In the genomic region with DNA sequence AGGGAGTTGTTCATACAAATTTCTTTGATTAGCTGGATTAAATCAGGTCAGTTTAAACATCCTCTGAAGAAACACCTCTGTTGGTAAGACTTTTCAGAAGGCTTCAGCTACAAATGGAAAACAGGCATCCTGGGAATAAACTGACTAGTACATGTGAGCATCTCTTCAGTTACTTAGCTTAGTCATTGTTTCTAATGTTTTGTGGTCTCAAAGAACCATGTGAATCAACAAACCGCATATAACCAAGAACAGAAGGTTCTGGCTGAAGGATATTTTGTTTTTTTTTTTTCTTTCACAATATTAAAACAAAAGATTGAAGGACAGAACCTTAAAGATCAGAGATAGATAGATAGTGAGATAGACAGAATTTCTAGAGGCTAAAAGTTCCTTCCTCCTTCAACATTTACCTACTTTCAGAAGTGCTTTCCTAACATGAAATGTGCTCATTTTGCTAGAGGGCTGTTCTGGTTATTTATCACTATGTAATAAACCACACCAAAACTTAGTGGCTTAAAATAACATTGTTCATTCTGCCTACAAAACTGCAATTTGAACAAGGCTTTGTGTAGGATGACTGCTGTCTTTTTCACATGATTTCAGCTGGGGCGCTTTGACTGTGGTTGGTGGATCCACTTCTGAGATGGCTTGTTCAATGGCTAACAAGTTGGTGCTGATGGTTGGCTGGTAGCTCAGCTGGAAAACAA, we compare ENCODE assay signal across 10 cellular contexts.
DNase-seq lines count a peak whose midpoint lies in the region; FAIRE-seq and TF ChIP-seq lines count a peak whose summit lies in the region.
"Had no signal": no experiment of that assay in that cellular context is flagged by ENCODE, and none has a peak within 500 bp of the region (broad histone marks: within the 10 kb centered on the region; RNA-seq: fewer than 3 reads in every experiment).

No MANE protein-coding gene starts in this region.

- no peaks in the 10 kb centered on the region for H3K9me3 ChIP-seq in thyroid gland
- no peaks in the 10 kb centered on the region for H3K9me3 ChIP-seq in left ventricle myocardium inferior (replicated peaks)

- TF ChIP-seq CTCF in HFF-Myc (IDR thresholded peaks at IDR 0.05; ENCODE audit: low read depth, low read length, missing control alignments) (no peak), thyroid gland (IDR thresholded peaks at IDR 0.05) (no peak), left ventricle myocardium inferior (IDR thresholded peaks at IDR 0.05; ENCODE audit: borderline replicate concordance) (no peak)

- peak; percentile 67 for FAIRE-seq in GM18507 (lab: Jason Lieb, UNC)

- H3K4me3 ChIP-seq in HFF-Myc (replicated peaks; ENCODE audit: low read depth, low read length), result no peak overlapping the region
- no peak overlapping the region for H3K4me3 ChIP-seq in thyroid gland (replicated peaks in 1 of 3)
- no peak overlapping the region for H3K4me3 ChIP-seq in left ventricle myocardium inferior

- DNase-seq in GM18507 (ENCODE audit: extremely low spot score, insufficient read length, low read depth), result no peak
- peak; percentile 47 for DNase-seq in HFF-Myc (ENCODE audit: extremely low read depth, low read depth)
- DNase-seq in HT1080 (ENCODE audit: low read depth), result peak; percentile 72
- peak; percentile 64 for DNase-seq in glomerular visceral epithelial cell (ENCODE audit: extremely low spot score)
- no peak for DNase-seq in thyroid gland
- no peak for DNase-seq in KBM-7
- no peak for DNase-seq in left ventricle myocardium inferior
- no peak for DNase-seq in NCI-H345 (lab: John Stamatoyannopoulos, UW)
- DNase-seq: activated naive CD4-positive, alpha-beta T cell treated with Interleukin-2 at 50 U/mL for 16 hours; natural killer cell had no signal

- H3K27me3 ChIP-seq in thyroid gland (no peaks in the 10 kb centered on the region), left ventricle myocardium inferior (ENCODE audit: low read depth) (no peaks in the 10 kb centered on the region)

- intact Hi-C loops in thyroid gland (cut with DNase I) (no loop called here), left ventricle myocardium inferior (cut with micrococcal nuclease) (no loop called here)

- in situ Hi-C loops in KBM-7 (cut with MboI; ENCODE audit: low pct_unique_long_range_greater_than_20kb, low sequenced_read_pairs), result no loop called here

- no peaks in the 10 kb centered on the region for H3K4me1 ChIP-seq in thyroid gland
- no peaks in the 10 kb centered on the region for H3K4me1 ChIP-seq in left ventricle myocardium inferior

- TF ChIP-seq POLR2A in thyroid gland (IDR thresholded peaks at IDR 0.05), result no peak

- H3K36me3 ChIP-seq in thyroid gland (no peaks in the 10 kb centered on the region), left ventricle myocardium inferior (no peaks in the 10 kb centered on the region)

- H3K27ac ChIP-seq in thyroid gland (no peak overlapping the region), left ventricle myocardium inferior (replicated peaks) (no peak overlapping the region)

- WGBS in thyroid gland, 2 donors, result 69 to 83% methylated on average over 2 of the region's 2 CpGs

Comparison
In these comparisons a context has a peak if more than half of its experiments do, and no peak if none do; other contexts are left out.
1. DNase-seq: peak in HFF-Myc (single experiment), HT1080 (single experiment) and glomerular visceral epithelial cell (single experiment); none in GM18507 (single experiment), thyroid gland (0 of 2), KBM-7 (single experiment), left ventricle myocardium inferior (single experiment) and NCI-H345 (single experiment).